8 cellular contexts compared by ENCODE assay signal in genomic region chr3:45688882-45689786, GRCh38. TPM values are rescaled to one million over a fixed set of nuclear protein-coding genes. Genes with fewer than 3 reads are reported as not detected.
DNase-seq lines count a peak whose midpoint lies in the region; ATAC-seq and TF ChIP-seq lines count a peak whose summit lies in the region.

Gene SACM1L (plus strand): TSS chr3:45689396. CDS start chr3:45689466, 70 bp downstream.

- no peaks in the 10 kb centered on the region for H3K27me3 ChIP-seq in ovary
- H3K27me3 ChIP-seq in thyroid gland = no peaks in the 10 kb centered on the region

- no peaks in the 10 kb centered on the region for H3K36me3 ChIP-seq in ovary
- H3K36me3 ChIP-seq in thyroid gland = no peaks in the 10 kb centered on the region

- TF ChIP-seq CTCF in GM12864 (IDR thresholded peaks at IDR 0.05; ENCODE audit: low read depth, low read length, missing control alignments) (no peak), ovary (IDR thresholded peaks at IDR 0.05) (no peak), thyroid gland (IDR thresholded peaks at IDR 0.05) (peak in 1 of 6 experiments; percentile 25)

- no peaks in the 10 kb centered on the region for H3K9me3 ChIP-seq in ovary
- no peaks in the 10 kb centered on the region for H3K9me3 ChIP-seq in thyroid gland

- TF ChIP-seq POLR2A in ovary (IDR thresholded peaks at IDR 0.05) (no peak), thyroid gland (IDR thresholded peaks at IDR 0.05) (peak in 1 of 2 donors; percentile 84)

- H3K4me1 ChIP-seq in ovary (ENCODE audit: insufficient read depth) (peaks cover 5% of the 10 kb centered on the region), thyroid gland (peaks cover 33 to 53% of the 10 kb centered on the region in 2 donors)

- no peak for TF ChIP-seq EP300 in ovary (IDR thresholded peaks at IDR 0.05)

- intact Hi-C loops in Right ventricle myocardium inferior (cut with DNase I) = no loop called here
- intact Hi-C loops in ovary (cut with DNase I) = loop anchor here in 1 of 4 donors (5.0 kb wide), 1 partner anchor 827 kb away; the partner anchor contains the start of gene TMEM42
- intact Hi-C loops in thyroid gland (cut with DNase I) = no loop called here

- ATAC-seq in HG02759 (IDR thresholded peaks at IDR 0.05; ENCODE audit: unreplicated experiment) (peak; percentile 89), Right ventricle myocardium inferior (peak; percentile 97)

- H3K4me3 ChIP-seq in GM12864 (ENCODE audit: low read depth, low read length) (peak within 1 kb of the TSS; percentile 86), ovary (peak within 1 kb of the TSS; percentile 61), thyroid gland (replicated peaks in 1 of 3) (peak within 1 kb of the TSS; percentile 57 to 74 (median 72))

- DNase-seq in GM12864 (ENCODE audit: low read depth) = peak; percentile 94
- DNase-seq in NCI-H1417 (lab: John Stamatoyannopoulos, UW) = peak; percentile 93 to 98 (median 95)
- peak; percentile 83 to 95 for DNase-seq in SW 1271 (lab: John Stamatoyannopoulos, UW)
- peak; percentile 90 for DNase-seq in activated naive CD8-positive, alpha-beta T cell treated with anti-CD3 and anti-CD28 coated beads, Interleukin-2, amount 50 U/mL, for 16 hours (ENCODE audit: low read depth, low spot score)
- DNase-seq in Right ventricle myocardium inferior (ENCODE audit: missing footprints) = peak; percentile 99
- DNase-seq in ovary = peak; percentile 96 to 98 (median 97)
- DNase-seq in thyroid gland = peak; percentile 98 to 99

- H3K27ac ChIP-seq in ovary (peak within 1 kb of the TSS; percentile 8 to 70), thyroid gland (peak within 1 kb of the TSS; percentile 81 to 93 (median 91))

- WGBS in ovary, 3 donors = 0 to 1% (median 1%) methylated on average over 81 of the region's 81 CpGs
- 0% methylated on average over 25 to 65 of the region's 81 CpGs for WGBS in thyroid gland, 2 donors

RNA-seq across cellular contexts. Expression of gene SACM1L, which starts in this region (rescaled TPM):
- 26.3 TPM for total RNA-seq in Right ventricle myocardium inferior
- total RNA-seq in ovary = 10 to 100 TPM; 25.7 to 47.3 (median 39.6) TPM
- 10 to 100 TPM; 19.0 to 30.5 TPM for polyA plus RNA-seq in ovary
- total RNA-seq in thyroid gland = 100 to 1,000 TPM in 3 of 4 donors, 10 to 100 TPM in 1; 87.0 to 161 (median 111) TPM

Comparison
In these comparisons a context has a peak if more than half of its experiments do, and no peak if none do; other contexts are left out.
1. Peak in every context shown above with its lines: DNase-seq, ATAC-seq, H3K4me3 ChIP-seq and H3K27ac ChIP-seq.